9 cellular contexts compared by ENCODE assay signal in the genomic region with DNA sequence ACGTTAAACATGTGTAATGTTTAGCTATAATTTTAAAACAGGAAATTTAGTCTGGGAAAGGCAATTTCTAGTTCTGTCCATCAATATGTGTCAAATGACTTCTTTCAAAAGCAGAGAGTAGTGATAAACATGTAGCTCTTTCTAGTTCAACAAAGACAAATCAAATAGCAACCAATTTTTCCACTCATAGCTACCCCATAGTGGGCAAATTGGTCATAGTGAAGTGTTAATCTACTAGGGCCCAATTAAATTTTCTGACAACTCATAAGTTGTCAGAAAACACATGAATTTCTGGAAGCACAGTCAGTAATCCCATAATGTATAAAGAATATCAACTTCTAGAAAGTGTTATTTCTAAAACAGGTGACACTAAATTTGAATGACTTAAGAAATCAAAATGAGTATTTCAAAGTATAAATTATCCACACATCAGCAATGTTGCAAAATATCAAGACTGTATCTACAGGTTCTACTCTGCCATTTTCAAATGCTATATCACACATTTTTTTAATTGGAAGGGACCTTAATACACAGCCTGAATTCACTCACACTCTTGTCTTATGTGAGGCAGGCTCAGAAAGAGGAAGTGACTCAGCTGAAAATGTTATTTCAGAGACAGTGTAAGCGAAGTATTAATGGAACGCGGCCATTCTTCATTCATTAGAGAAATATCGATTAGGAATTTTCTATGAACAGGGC. TPM values are rescaled to one million over a fixed set of nuclear protein-coding genes. Genes with fewer than 3 reads are reported as not detected.
A peak's percentile ranks its signal among the peaks of the same experiment; 100 is the strongest.
DNase-seq lines count a peak whose midpoint lies in the region; ATAC-seq and TF ChIP-seq lines count a peak whose summit lies in the region.
"Had no signal": no experiment of that assay in that cellular context is flagged by ENCODE, and none has a peak within 500 bp of the region (broad histone marks: within the 10 kb centered on the region; RNA-seq: fewer than 3 reads in every experiment).

No MANE protein-coding gene starts in this region.

- no peak overlapping the region for H3K4me2 ChIP-seq in SU-DHL-6 (ENCODE audit: low read depth, low read length, poor library complexity, severe bottlenecking)
- peak overlapping the region; percentile 51 for H3K4me2 ChIP-seq in osteoblast (ENCODE audit: insufficient read depth, low read length)

- H2AFZ ChIP-seq in SU-DHL-6 (ENCODE audit: low read depth, low read length, severe bottlenecking): no peak overlapping the region
- H2AFZ ChIP-seq in osteoblast (ENCODE audit: low read length): peak overlapping the region; percentile 15

- no peaks in the 10 kb centered on the region for H3K9me2 ChIP-seq in SU-DHL-6 (replicated peaks; ENCODE audit: insufficient read depth, low read length)

- TF ChIP-seq POLR2A in prostate gland (IDR thresholded peaks at IDR 0.05): no peak

- H3K9me3 ChIP-seq in SU-DHL-6 (ENCODE audit: insufficient read depth, low read length): no peaks in the 10 kb centered on the region
- H3K9me3 ChIP-seq in osteoblast (ENCODE audit: low read depth, low read length): no peaks in the 10 kb centered on the region
- no peaks in the 10 kb centered on the region for H3K9me3 ChIP-seq in prostate gland
- H3K9me3 ChIP-seq: breast epithelium had no signal

- peaks cover 26% of the 10 kb centered on the region for H3K4me1 ChIP-seq in osteoblast (ENCODE audit: insufficient read depth, low read length)
- no peaks in the 10 kb centered on the region for H3K4me1 ChIP-seq in prostate gland (replicated peaks)
- H3K4me1 ChIP-seq: breast epithelium had no signal

- intact Hi-C loops in prostate gland (cut with DNase I): no loop called here

- H3K27ac ChIP-seq in SU-DHL-6 (ENCODE audit: low read depth, low read length) (peak overlapping the region; percentile 20; the same call in 1 of the 2 replicates), osteoblast (ENCODE audit: low read depth, low read length) (peak overlapping the region; percentile 62), prostate gland (no peak overlapping the region)
- H3K27ac ChIP-seq: breast epithelium had no signal

- no peaks in the 10 kb centered on the region for H3K27me3 ChIP-seq in SU-DHL-6 (ENCODE audit: low read length)
- no peaks in the 10 kb centered on the region for H3K27me3 ChIP-seq in osteoblast (ENCODE audit: insufficient read depth, low read length)
- no peaks in the 10 kb centered on the region for H3K27me3 ChIP-seq in prostate gland (replicated peaks; ENCODE audit: insufficient read depth)
- H3K27me3 ChIP-seq: breast epithelium had no signal

- DNase-seq in activated CD4-positive, CD25-positive, alpha-beta regulatory T cell (lab: John Stamatoyannopoulos, UW): no peak
- DNase-seq in osteoblast (ENCODE audit: insufficient read length, low spot score, missing footprints) (peak; percentile 74), prostate gland (ENCODE audit: low spot score) (no peak), NCI-H446 treated with DMSO at 0.1 percent for 48 hours (lab: John Stamatoyannopoulos, UW) (no peak)

- no peak overlapping the region for H3K4me3 ChIP-seq in SU-DHL-6 (ENCODE audit: insufficient read depth, low read length, poor library complexity, severe bottlenecking)
- peak overlapping the region; percentile 9 for H3K4me3 ChIP-seq in osteoblast (ENCODE audit: insufficient read depth, low read length)
- no peak overlapping the region for H3K4me3 ChIP-seq in prostate gland
- H3K4me3 ChIP-seq: breast epithelium had no signal

- no peak for TF ChIP-seq CTCF in SU-DHL-6 (IDR thresholded peaks at IDR 0.05; ENCODE audit: insufficient read depth, low read length, poor library complexity, severe bottlenecking)
- no peak for TF ChIP-seq CTCF in osteoblast (IDR thresholded peaks at IDR 0.05; ENCODE audit: extremely low read depth, low read depth, low read length)
- TF ChIP-seq CTCF in prostate gland (IDR thresholded peaks at IDR 0.05): no peak

- H3K9ac ChIP-seq in SU-DHL-6 (ENCODE audit: low read length): no peak overlapping the region

- H4K20me1 ChIP-seq in SU-DHL-6 (ENCODE audit: low read depth, low read length) (no peaks in the 10 kb centered on the region), osteoblast (ENCODE audit: insufficient read depth, low read length) (peaks cover 2% of the 10 kb centered on the region)

- 89% methylated on average over 5 of the region's 5 CpGs for WGBS in prostate gland

- H3K36me3 ChIP-seq in SU-DHL-6 (ENCODE audit: low read length) (0 out of 2 replicates have a peak, but pooled peaks cover 8% of the 10 kb centered on the region), osteoblast (ENCODE audit: insufficient read depth, low read length) (peaks cover 9% of the 10 kb centered on the region), prostate gland (no peaks in the 10 kb centered on the region)

- no peaks in the 10 kb centered on the region for H3K79me2 ChIP-seq in SU-DHL-6 (ENCODE audit: insufficient read depth, low read length)
- no peaks in the 10 kb centered on the region for H3K79me2 ChIP-seq in osteoblast (ENCODE audit: insufficient read depth, low read length)

- ATAC-seq in activated CD4-positive, CD25-positive, alpha-beta regulatory T cell treated with anti-CD3 and anti-CD28 coated beads, Interleukin-2, amount 50 U/mL, for 24 hours: peak; percentile 72 to 75
- peak; percentile 90 for ATAC-seq in HG03060 (IDR thresholded peaks at IDR 0.05; ENCODE audit: low read depth, unreplicated experiment)
- ATAC-seq in HG02884 (IDR thresholded peaks at IDR 0.05; ENCODE audit: unreplicated experiment): no peak

- no peaks in the 10 kb centered on the region for H3F3A ChIP-seq in SU-DHL-6 (ENCODE audit: insufficient read depth)

RNA-seq across cellular contexts. Expression of gene OCIAD2, which starts 7.7 kb away (rescaled TPM):
- 7.6 and 8.0 TPM in 2 replicates for total RNA-seq in osteoblast
- 10 to 100 TPM; 12.5 to 55.5 TPM for total RNA-seq in prostate gland

Comparison
In these comparisons a context has a peak if more than half of its experiments do, and no peak if none do; other contexts are left out.
1. H3K27ac ChIP-seq: peak in SU-DHL-6 (single experiment) and osteoblast (single experiment); none in prostate gland (0 of 2).